ENCODE assay signal across 26 cellular contexts in genomic region chr13:42709276-42709675, GRCh38.
"Had no signal": no experiment of that assay in that cellular context is flagged by ENCODE, and none has a peak within 500 bp of the region (broad histone marks: within the 10 kb centered on the region; RNA-seq: fewer than 3 reads in every experiment).

No MANE protein-coding gene starts in this region.

- DNase-seq: activated CD4-positive, alpha-beta memory T cell treated with anti-CD3 and anti-CD28 coated beads, Interleukin-2, amount 10 ng/mL, durations not matched to agents 7 days and 5 days; activated CD4-positive, alpha-beta T cell treated with anti-CD3 and anti-CD28 coated beads for 1 hour; activated CD4-positive, alpha-beta T cell treated with anti-CD3 and anti-CD28 coated beads for 48 hours; activated CD4-positive, CD25-positive, alpha-beta regulatory T cell; activated CD8-positive, alpha-beta memory T cell treated with anti-CD3 and anti-CD28 coated beads for 24 hours; activated CD8-positive, alpha-beta memory T cell treated with anti-CD3 and anti-CD28 coated beads, Interleukin-2, amount 10 ng/mL, durations not matched to agents 7 days and 5 days; activated CD8-positive, alpha-beta memory T cell treated with anti-CD3 and anti-CD28 coated beads, Interleukin-2, amount 50 U/mL, for 48 hours; activated effector memory CD4-positive, alpha-beta T cell treated with Interleukin-2 at 50 U/mL for 16 hours; activated naive CD4-positive, alpha-beta T cell treated with anti-CD3 and anti-CD28 coated beads, Interleukin-2, amount 10 ng/mL, durations not matched to agents 7 days and 5 days; activated naive CD8-positive, alpha-beta T cell treated with anti-CD3 and anti-CD28 coated beads, Interleukin-2, amount 50 U/mL, for 24 hours; activated T-cell treated with anti-CD3 and anti-CD28 coated beads, Interleukin-2, amount 50 U/mL, for 48 hours; anterior cingulate cortex; Karpas-422; KBM-7; NCI-H1105; NCI-H1417 treated with DMSO at 0.1 percent for 48 hours; NCI-H187 treated with DMSO at 0.1 percent for 48 hours; NCI-H345; NCI-H524 treated with DMSO at 0.1 percent for 48 hours; Peyer's patch; Right ventricle myocardium superior; SW 1271; T-helper 1 cell; T-helper 2 cell; T-helper 9 cell; WERI-Rb-1 had no signal

- ATAC-seq: activated CD8-positive, alpha-beta memory T cell treated with anti-CD3 and anti-CD28 coated beads, Interleukin-2, amount 10 ng/mL, durations not matched to agents 7 days and 5 days; activated naive CD8-positive, alpha-beta T cell treated with anti-CD3 and anti-CD28 coated beads, Interleukin-2, amount 50 U/mL, for 24 hours had no signal
